Comparison of ENCODE assay signal across 1 cellular context in genomic region chr22:17761145-17761488, GRCh38.
TF ChIP-seq lines count a peak whose summit lies in the region.

No MANE protein-coding gene starts in this region.

TF ChIP-seq in HepG2, 621 proteins besides CTCF, POLR2A, EP300 and RAD21 (continued from another document and continues in another):
- TF ChIP-seq TOPORS (CRISPR knock-in tag; IDR thresholded peaks at IDR 0.05), result no peak
- no peak for TF ChIP-seq ZNF792 (CRISPR knock-in tag; IDR thresholded peaks at IDR 0.05)
- TF ChIP-seq HNF4A (CRISPR knock-in tag; IDR thresholded peaks at IDR 0.05), result peak; percentile 50; the same call in 1 of the 2 replicates
- no peak for TF ChIP-seq ZFP37 (CRISPR knock-in tag; IDR thresholded peaks at IDR 0.05; ENCODE audit: borderline replicate concordance)
- TF ChIP-seq ZNF12 (CRISPR knock-in tag; IDR thresholded peaks at IDR 0.05), result no peak
- peak; percentile 40; the same call in 1 of the 2 replicates for TF ChIP-seq YEATS4 (CRISPR knock-in tag; IDR thresholded peaks at IDR 0.05; ENCODE audit: borderline replicate concordance)
- peak; percentile 74 for TF ChIP-seq ARID3A (IDR thresholded peaks at IDR 0.05; ENCODE audit: low read depth, low read length)
- no peak for TF ChIP-seq SYNCRIP (IDR thresholded peaks at IDR 0.05; ENCODE audit: insufficient read depth, low read depth, low read length)
- TF ChIP-seq POGK (CRISPR knock-in tag; conservative IDR thresholded peaks at IDR 0.05), result no peak
- TF ChIP-seq HOXA5 (CRISPR knock-in tag; IDR thresholded peaks at IDR 0.05), result no peak
- TF ChIP-seq FOXA3 (CRISPR knock-in tag; IDR thresholded peaks at IDR 0.05), result peak; percentile 59; the same call in 1 of the 2 replicates
- TF ChIP-seq KLF15 (CRISPR knock-in tag; IDR thresholded peaks at IDR 0.05; ENCODE audit: borderline replicate concordance), result no peak
- TF ChIP-seq HDAC1 (CRISPR knock-in tag; IDR thresholded peaks at IDR 0.05), result 0 out of 2 replicates have a peak, but pooled peaks have one; percentile 10
- no peak for TF ChIP-seq ZFP62 (CRISPR knock-in tag; IDR thresholded peaks at IDR 0.05)
- no peak for TF ChIP-seq PRDM4 (CRISPR knock-in tag; IDR thresholded peaks at IDR 0.05; ENCODE audit: borderline replicate concordance)
- TF ChIP-seq FOXJ3 (CRISPR knock-in tag; IDR thresholded peaks at IDR 0.05; ENCODE audit: borderline replicate concordance), result peak; percentile 73; the same call in 1 of the 2 replicates
- TF ChIP-seq GTF3A (CRISPR knock-in tag; conservative IDR thresholded peaks at IDR 0.05), result no peak
- no peak for TF ChIP-seq FOXM1 (CRISPR knock-in tag; IDR thresholded peaks at IDR 0.05)
- no peak for TF ChIP-seq ERF (CRISPR knock-in tag; IDR thresholded peaks at IDR 0.05)
- no peak for TF ChIP-seq ZNF562 (CRISPR knock-in tag; IDR thresholded peaks at IDR 0.05; ENCODE audit: borderline replicate concordance)
- no peak for TF ChIP-seq MEF2D (CRISPR knock-in tag; IDR thresholded peaks at IDR 0.05)
- no peak for TF ChIP-seq ZNF510 (CRISPR knock-in tag; IDR thresholded peaks at IDR 0.05; ENCODE audit: low read depth)
- TF ChIP-seq ZNF143 (CRISPR knock-in tag; IDR thresholded peaks at IDR 0.05), result no peak
- peak; percentile 28; the same call in 1 of the 2 replicates for TF ChIP-seq AHDC1 (CRISPR knock-in tag; IDR thresholded peaks at IDR 0.05; ENCODE audit: borderline replicate concordance)
- TF ChIP-seq ZNF362 (CRISPR knock-in tag; IDR thresholded peaks at IDR 0.05; ENCODE audit: borderline replicate concordance), result peak; percentile 54; the same call in 1 of the 2 replicates
- TF ChIP-seq ZNF703 (CRISPR knock-in tag; IDR thresholded peaks at IDR 0.05; ENCODE audit: borderline replicate concordance), result no peak
- TF ChIP-seq KDM6A (CRISPR knock-in tag; IDR thresholded peaks at IDR 0.05; ENCODE audit: low read depth), result peak; percentile 57; the same call in 1 of the 2 replicates
- peak; percentile 36; the same call in 1 of the 2 replicates for TF ChIP-seq CEBPB (IDR thresholded peaks at IDR 0.05; ENCODE audit: borderline replicate concordance, low read depth, low read length)
- TF ChIP-seq NR2F1 (CRISPR knock-in tag; IDR thresholded peaks at IDR 0.05), result no peak
- no peak for TF ChIP-seq TFE3 (CRISPR knock-in tag; IDR thresholded peaks at IDR 0.05)
- peak; percentile 61; the same call in 1 of the 2 replicates for TF ChIP-seq HNF1A (IDR thresholded peaks at IDR 0.05; ENCODE audit: low read depth)
- no peak; the same call in 1 of the 2 replicates for TF ChIP-seq HNF1A (CRISPR knock-in tag; IDR thresholded peaks at IDR 0.05; ENCODE audit: borderline replicate concordance)
- TF ChIP-seq MIXL1 (CRISPR knock-in tag; IDR thresholded peaks at IDR 0.05), result no peak
- TF ChIP-seq ZMYM3 (CRISPR knock-in tag; IDR thresholded peaks at IDR 0.05), result no peak
- TF ChIP-seq ARNT2 (CRISPR knock-in tag; IDR thresholded peaks at IDR 0.05; ENCODE audit: low read depth), result no peak
- no peak for TF ChIP-seq ZFP90 (CRISPR knock-in tag; IDR thresholded peaks at IDR 0.05; ENCODE audit: borderline replicate concordance)
- TF ChIP-seq ZNF674 (CRISPR knock-in tag; IDR thresholded peaks at IDR 0.05; ENCODE audit: low read depth), result no peak
- TF ChIP-seq SAP130 (CRISPR knock-in tag; IDR thresholded peaks at IDR 0.05; ENCODE audit: low read depth), result peak; percentile 11; the same call in 1 of the 2 replicates
- TF ChIP-seq POLR2AphosphoS5 (IDR thresholded peaks at IDR 0.05; ENCODE audit: low read depth, low read length), result no peak
- TF ChIP-seq ZSCAN21 (CRISPR knock-in tag; IDR thresholded peaks at IDR 0.05; ENCODE audit: borderline replicate concordance), result no peak
- no peak for TF ChIP-seq ZNF749 (CRISPR knock-in tag; IDR thresholded peaks at IDR 0.05; ENCODE audit: borderline replicate concordance)
- TF ChIP-seq GFI1 (CRISPR knock-in tag; IDR thresholded peaks at IDR 0.05; ENCODE audit: borderline replicate concordance), result peak; percentile 47; the same call in 1 of the 2 replicates
- no peak for TF ChIP-seq KAT7 (CRISPR knock-in tag; IDR thresholded peaks at IDR 0.05; ENCODE audit: borderline replicate concordance)
- TF ChIP-seq ZNF737 (CRISPR knock-in tag; IDR thresholded peaks at IDR 0.05; ENCODE audit: borderline replicate concordance), result no peak
- TF ChIP-seq THAP7 (CRISPR knock-in tag; IDR thresholded peaks at IDR 0.05), result no peak
- no peak for TF ChIP-seq KMT2B (CRISPR knock-in tag; IDR thresholded peaks at IDR 0.05)
- no peak for TF ChIP-seq SRSF4 (IDR thresholded peaks at IDR 0.05; ENCODE audit: low read depth, low read length, poor library complexity, severe bottlenecking)
